In genomic region chr20:5353624-5354496, GRCh38 we compare ENCODE assay signal across 15 cellular contexts. TPM values are rescaled to one million over a fixed set of nuclear protein-coding genes. Genes with fewer than 3 reads are reported as not detected.
DNase-seq lines count a peak whose midpoint lies in the region; ATAC-seq and TF ChIP-seq lines count a peak whose summit lies in the region.
"Had no signal": no experiment of that assay in that cellular context is flagged by ENCODE, and none has a peak within 500 bp of the region (broad histone marks: within the 10 kb centered on the region; RNA-seq: fewer than 3 reads in every experiment).

No MANE protein-coding gene starts in this region.

- H3K9me3 ChIP-seq in breast epithelium (no peaks in the 10 kb centered on the region), SJSA1 (replicated peaks) (0 out of 2 replicates have a peak, but pooled peaks cover 3% of the 10 kb centered on the region), adrenal gland (replicated peaks in 1 of 3) (no peaks in the 10 kb centered on the region)
- H3K9me3 ChIP-seq: stomach had no signal

- POLR2A ChIA-PET in MCF 10A (lab: Yijun Ruan, JAX), result no interaction called here

- H3K4me1 ChIP-seq in breast epithelium, result no peaks in the 10 kb centered on the region
- peaks cover 19% of the 10 kb centered on the region for H3K4me1 ChIP-seq in SJSA1 (replicated peaks)
- H3K4me1 ChIP-seq in adrenal gland (replicated peaks in 1 of 2), result no peaks in the 10 kb centered on the region
- H3K4me1 ChIP-seq: stomach had no signal

- TF ChIP-seq POLR2A in breast epithelium (IDR thresholded peaks at IDR 0.05), result no peak
- no peak for TF ChIP-seq POLR2A in adrenal gland (IDR thresholded peaks at IDR 0.05)

- H3K9me3 Mint-ChIP-seq in MCF 10A (ENCODE audit: unreplicated experiment), result no peaks in the 10 kb centered on the region
- H3K9me3 Mint-ChIP-seq in natural killer cell treated with Interleukin-12 subunit alpha and Interleukin-12 subunit beta and Interleukin-15 and Interleukin-18, amount 100 ng/mL, for 72 hours, result no peaks in the 10 kb centered on the region

- intact Hi-C loops in MCF 10A (cut with micrococcal nuclease), result no loop called here
- intact Hi-C loops in breast epithelium (cut with DNase I; ENCODE audit: low total_unique reads), result no loop called here
- intact Hi-C loops in adrenal gland (cut with DNase I), result no loop called here

- ATAC-seq in HG03159 (IDR thresholded peaks at IDR 0.05; ENCODE audit: unreplicated experiment), result no peak
- ATAC-seq in natural killer cell treated with Interleukin-12 subunit alpha and Interleukin-12 subunit beta and Interleukin-15 and Interleukin-18, amount 100 ng/mL, for 72 hours, result no peak
- ATAC-seq: K562 had no signal

- H3K36me3 ChIP-seq in breast epithelium (no peaks in the 10 kb centered on the region), SJSA1 (no peaks in the 10 kb centered on the region), adrenal gland (replicated peaks in 1 of 2) (no peaks in the 10 kb centered on the region)
- H3K36me3 ChIP-seq: stomach had no signal

- peak overlapping the region; percentile 68 for H3K27ac Mint-ChIP-seq in MCF 10A (ENCODE audit: low read depth, unreplicated experiment)
- H3K27ac Mint-ChIP-seq in natural killer cell treated with Interleukin-12 subunit alpha and Interleukin-12 subunit beta and Interleukin-15 and Interleukin-18, amount 100 ng/mL, for 72 hours, result no peak overlapping the region
- H3K27ac Mint-ChIP-seq: CD4-positive, CD25-positive, alpha-beta regulatory T cell; nephron had no signal

- TF ChIP-seq CTCF in MCF 10A (IDR thresholded peaks at IDR 0.05; ENCODE audit: unreplicated experiment) (no peak), breast epithelium (IDR thresholded peaks at IDR 0.05) (no peak), fibroblast of pulmonary artery (IDR thresholded peaks at IDR 0.05; ENCODE audit: low read length, missing control alignments) (no peak), adrenal gland (IDR thresholded peaks at IDR 0.05) (no peak)

- no peaks in the 10 kb centered on the region for H3K27me3 Mint-ChIP-seq in MCF 10A (ENCODE audit: insufficient read depth, unreplicated experiment)
- H3K27me3 Mint-ChIP-seq in natural killer cell treated with Interleukin-12 subunit alpha and Interleukin-12 subunit beta and Interleukin-15 and Interleukin-18, amount 100 ng/mL, for 72 hours, result peaks cover 11 to 26% of the 10 kb centered on the region in 2 donors

- H3K27me3 ChIP-seq in breast epithelium (no peaks in the 10 kb centered on the region), SJSA1 (replicated peaks) (no peaks in the 10 kb centered on the region; the same call in 1 of the 2 replicates), adrenal gland (no peaks in the 10 kb centered on the region)
- H3K27me3 ChIP-seq: stomach had no signal

- no peak overlapping the region for H3K4me3 Mint-ChIP-seq in MCF 10A (ENCODE audit: unreplicated experiment)
- no peak overlapping the region for H3K4me3 Mint-ChIP-seq in natural killer cell treated with Interleukin-12 subunit alpha and Interleukin-12 subunit beta and Interleukin-15 and Interleukin-18, amount 100 ng/mL, for 72 hours
- H3K4me3 Mint-ChIP-seq: CD4-positive, CD25-positive, alpha-beta regulatory T cell; nephron had no signal

- BruUV-seq in MCF 10A (replicated peaks; lab: Mats Ljungman, UMichigan), result no TSS peak

- peaks cover 29% of the 10 kb centered on the region for H3K4me1 Mint-ChIP-seq in MCF 10A (ENCODE audit: insufficient read depth, unreplicated experiment)
- H3K4me1 Mint-ChIP-seq in natural killer cell treated with Interleukin-12 subunit alpha and Interleukin-12 subunit beta and Interleukin-15 and Interleukin-18, amount 100 ng/mL, for 72 hours (ENCODE audit: low read depth in 2 of 2), result no peaks in the 10 kb centered on the region
- H3K4me1 Mint-ChIP-seq: CD4-positive, CD25-positive, alpha-beta regulatory T cell; nephron had no signal

- H3K27ac ChIP-seq in breast epithelium, result no peak overlapping the region
- peak overlapping the region; percentile 68 for H3K27ac ChIP-seq in SJSA1
- no peak overlapping the region for H3K27ac ChIP-seq in adrenal gland
- H3K27ac ChIP-seq: stomach had no signal

- no peaks in the 10 kb centered on the region for H3K36me3 Mint-ChIP-seq in MCF 10A (ENCODE audit: insufficient read depth, unreplicated experiment)
- H3K36me3 Mint-ChIP-seq in natural killer cell treated with Interleukin-12 subunit alpha and Interleukin-12 subunit beta and Interleukin-15 and Interleukin-18, amount 100 ng/mL, for 72 hours, result peaks cover 6% of the 10 kb centered on the region
- H3K36me3 Mint-ChIP-seq: CD4-positive, CD25-positive, alpha-beta regulatory T cell had no signal

- 45 to 58% (median 48%) methylated on average over 4 of the region's 4 CpGs for WGBS in adrenal gland, 4 donors

- CTCF ChIA-PET in MCF 10A (lab: Yijun Ruan, JAX), result no interaction called here

- no peak overlapping the region for H3K4me3 ChIP-seq in breast epithelium
- H3K4me3 ChIP-seq in SJSA1, result no peak overlapping the region
- no peak overlapping the region for H3K4me3 ChIP-seq in fibroblast of pulmonary artery (replicated peaks; ENCODE audit: low read depth, low read length)
- no peak overlapping the region for H3K4me3 ChIP-seq in adrenal gland
- H3K4me3 ChIP-seq: K562, stomach had no signal

- DNase-seq in MCF 10A (ENCODE audit: unreplicated experiment) (peak; percentile 54), breast epithelium (ENCODE audit: low spot score in 2 of 2) (no peak), SJSA1 (ENCODE audit: low read depth in 1 of 2, low spot score in 2 of 2) (peak in 1 of 2 experiments; percentile 45), fibroblast of pulmonary artery (ENCODE audit: low read depth) (peak; percentile 76), adrenal gland (no peak), hepatic stellate cell (ENCODE audit: low spot score) (no peak)
- DNase-seq in natural killer cell treated with Interleukin-12 subunit alpha and Interleukin-12 subunit beta and Interleukin-15 and Interleukin-18, amount 100 ng/mL, for 72 hours (ENCODE audit: low spot score), result no peak
- DNase-seq: activated CD8-positive, alpha-beta memory T cell treated with anti-CD3 and anti-CD28 coated beads, Interleukin-2, amount 50 U/mL, for 48 hours; CD4-positive, CD25-positive, alpha-beta regulatory T cell; NCI-H524 treated with DMSO at 0.1 percent for 48 hours; stomach; T-helper 2 cell had no signal

RNA-seq across cellular contexts. Expression of gene PROKR2, which starts 37.1 kb away (rescaled TPM):
- total RNA-seq in MCF 10A (2022) (not detected in 2 replicates), breast epithelium (not detected), adrenal gland (not detected)
- total RNA-seq in SJSA1 (2014; rRNA removed; shearing (Covaris generic)), result not detected in 2 replicates
- not detected for polyA plus RNA-seq in adrenal gland
- total RNA-seq in natural killer cell treated with Interleukin-12 subunit alpha and Interleukin-12 subunit beta and Interleukin-15 and Interleukin-18, amount 100 ng/mL, for 72 hours, result not detected
- total RNA-seq: CD4-positive, CD25-positive, alpha-beta regulatory T cell; K562; stomach had no signal
- polyA plus RNA-seq: CD4-positive, CD25-positive, alpha-beta regulatory T cell; K562; stomach had no signal

Comparison
In these comparisons a context has a peak if more than half of its experiments do, and no peak if none do; other contexts are left out.
1. DNase-seq: peak in MCF 10A (single experiment) and fibroblast of pulmonary artery (single experiment); none in breast epithelium (0 of 2), adrenal gland (0 of 7), natural killer cell treated with Interleukin-12 subunit alpha and Interleukin-12 subunit beta and Interleukin-15 and Interleukin-18, amount 100 ng/mL, for 72 hours (single experiment) and hepatic stellate cell (single experiment).